Comparison of ENCODE assay signal across 16 cellular contexts in the genomic region with DNA sequence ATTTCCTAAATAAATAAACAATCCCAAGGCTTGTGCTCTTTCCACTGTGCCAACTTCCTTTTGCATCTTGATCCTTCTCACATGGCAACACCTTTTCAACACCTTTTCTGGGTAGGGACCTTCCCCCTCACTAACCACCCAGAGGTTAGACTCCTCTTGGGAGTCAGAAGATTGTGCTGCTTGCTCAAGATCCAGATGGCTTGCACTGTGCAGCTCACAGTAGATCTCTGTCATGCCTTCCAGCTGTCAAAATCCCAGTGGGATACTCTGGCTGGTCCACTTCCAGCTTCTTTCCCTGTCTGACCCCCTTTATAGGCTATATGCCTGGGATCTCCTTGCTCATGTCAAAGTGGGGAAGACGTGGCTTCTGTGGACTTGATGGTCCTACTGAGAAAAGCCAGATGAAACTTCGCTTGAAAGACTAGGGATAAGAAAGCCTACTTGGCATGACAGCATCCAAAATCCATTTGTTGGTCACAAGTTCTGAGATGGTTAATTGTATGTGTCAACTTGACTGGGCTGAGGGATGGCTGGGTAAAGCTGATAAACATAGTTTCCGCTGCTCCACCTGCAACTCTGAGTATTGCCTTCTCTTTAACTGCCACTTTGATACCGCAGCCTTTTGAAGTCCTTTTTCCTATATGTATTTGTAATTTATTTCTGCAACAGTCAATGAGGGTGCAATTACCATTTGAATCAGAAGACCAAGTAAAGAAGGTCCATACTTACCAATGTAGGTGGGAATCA.
DNase-seq lines count a peak whose midpoint lies in the region; ATAC-seq and TF ChIP-seq lines count a peak whose summit lies in the region.
"Had no signal": no experiment of that assay in that cellular context is flagged by ENCODE, and none has a peak within 500 bp of the region (broad histone marks: within the 10 kb centered on the region; RNA-seq: fewer than 3 reads in every experiment).

No MANE protein-coding gene starts in this region.

- CTCF ChIA-PET in activated CD4-positive, alpha-beta T cell treated with anti-CD3 and anti-CD28 coated beads for 36 hours (lab: Charles Lee): interaction anchor here (0.5 to 4.9 kb wide), 10 partner anchors 11 to 442 kb away, joined by 3 to 58 read pairs (median 4); no protein-coding TSS in a partner anchor
- CTCF ChIA-PET in RWPE1 (lab: Yijun Ruan, JAX): interaction anchor here (0.6 to 1.6 kb wide), 2 partner anchors 46 to 475 kb away, joined by 3 to 4 read pairs; no protein-coding TSS in a partner anchor

- no peaks in the 10 kb centered on the region for H3K36me3 Mint-ChIP-seq in activated CD4-positive, alpha-beta T cell treated with anti-CD3 and anti-CD28 coated beads for 36 hours (ENCODE audit: low read depth)
- H3K36me3 Mint-ChIP-seq in activated T-cell treated with anti-CD3 and anti-CD28 coated beads, Interleukin-2, amount 50 U/mL, for 4 hours (ENCODE audit: insufficient read depth): no peaks in the 10 kb centered on the region
- no peaks in the 10 kb centered on the region for H3K36me3 Mint-ChIP-seq in natural killer cell
- H3K36me3 Mint-ChIP-seq: mesothelial cell of epicardium had no signal

- peak; percentile 47 for DNase-seq in activated CD4-positive, alpha-beta T cell treated with anti-CD3 and anti-CD28 coated beads for 36 hours
- no peak for DNase-seq in activated CD4-positive, alpha-beta T cell treated with anti-CD3 and anti-CD28 coated beads, Interleukin-2, amount 50 U/mL, for 48 hours
- DNase-seq in activated T-cell treated with anti-CD3 and anti-CD28 coated beads, Interleukin-2, amount 50 U/mL, for 4 hours: no peak
- DNase-seq in natural killer cell (no peak), RWPE1 (ENCODE audit: low spot score) (no peak), GM10266 (ENCODE audit: extremely low spot score) (no peak)
- DNase-seq: 8988T, heart right ventricle, KG1, NCI-H1417, NCI-H226, ovary had no signal

- H3K27me3 Mint-ChIP-seq in activated CD4-positive, alpha-beta T cell treated with anti-CD3 and anti-CD28 coated beads for 36 hours: peaks cover 3% of the 10 kb centered on the region
- H3K27me3 Mint-ChIP-seq in activated T-cell treated with anti-CD3 and anti-CD28 coated beads, Interleukin-2, amount 50 U/mL, for 4 hours (ENCODE audit: low read depth): no peaks in the 10 kb centered on the region
- H3K27me3 Mint-ChIP-seq in natural killer cell (ENCODE audit: low read depth in 2 of 2): no peaks in the 10 kb centered on the region

- TF ChIP-seq CTCF in natural killer cell (IDR thresholded peaks at IDR 0.05): no peak
- TF ChIP-seq CTCF in RWPE1 (conservative IDR thresholded peaks at IDR 0.05; ENCODE audit: low read depth): no peak
- no peak for TF ChIP-seq CTCF in GM10266 (IDR thresholded peaks at IDR 0.05; ENCODE audit: control insufficient read depth, insufficient read depth, low read depth, missing control alignments)

- peak overlapping the region; percentile 21 for H3K27ac Mint-ChIP-seq in activated CD4-positive, alpha-beta T cell treated with anti-CD3 and anti-CD28 coated beads for 36 hours
- peak overlapping the region; percentile 91 for H3K27ac Mint-ChIP-seq in natural killer cell
- H3K27ac Mint-ChIP-seq: mesothelial cell of epicardium had no signal

- no peaks in the 10 kb centered on the region for H3K9me3 Mint-ChIP-seq in activated CD4-positive, alpha-beta T cell treated with anti-CD3 and anti-CD28 coated beads for 36 hours (ENCODE audit: low read depth)
- no peaks in the 10 kb centered on the region for H3K9me3 Mint-ChIP-seq in activated T-cell treated with anti-CD3 and anti-CD28 coated beads, Interleukin-2, amount 50 U/mL, for 4 hours
- no peaks in the 10 kb centered on the region for H3K9me3 Mint-ChIP-seq in natural killer cell
- H3K9me3 Mint-ChIP-seq: mesothelial cell of epicardium had no signal

- no peaks in the 10 kb centered on the region for H3K9me3 ChIP-seq in KOPT-K1 (ENCODE audit: insufficient read depth, low read length, poor library complexity, severe bottlenecking)
- H3K9me3 ChIP-seq: esophagus muscularis mucosa, heart right ventricle, ovary had no signal

- H3K36me3 ChIP-seq in KOPT-K1 (ENCODE audit: insufficient read depth, low read length): no peaks in the 10 kb centered on the region
- H3K36me3 ChIP-seq: esophagus muscularis mucosa, heart right ventricle, ovary had no signal

- peaks cover 72% of the 10 kb centered on the region for H3K4me1 Mint-ChIP-seq in activated CD4-positive, alpha-beta T cell treated with anti-CD3 and anti-CD28 coated beads for 36 hours
- peaks cover 75% of the 10 kb centered on the region for H3K4me1 Mint-ChIP-seq in activated T-cell treated with anti-CD3 and anti-CD28 coated beads, Interleukin-2, amount 50 U/mL, for 4 hours (ENCODE audit: low read depth)
- H3K4me1 Mint-ChIP-seq in natural killer cell: peaks cover 88 to 89% of the 10 kb centered on the region in 2 donors

- peak; percentile 43 for ATAC-seq in activated CD4-positive, alpha-beta T cell treated with anti-CD3 and anti-CD28 coated beads for 36 hours
- no peak for ATAC-seq in activated T-cell treated with anti-CD3 and anti-CD28 coated beads, Interleukin-2, amount 50 U/mL, for 4 hours
- ATAC-seq in natural killer cell (no peak), HG03469 (IDR thresholded peaks at IDR 0.05; ENCODE audit: unreplicated experiment) (no peak)
- ATAC-seq: heart right ventricle had no signal

- POLR2A ChIA-PET in activated CD4-positive, alpha-beta T cell treated with anti-CD3 and anti-CD28 coated beads for 36 hours (lab: Charles Lee): interaction anchor here (1.5 kb wide), 1 partner anchor 21 kb away, joined by 5 read pairs; no protein-coding TSS in a partner anchor
- POLR2A ChIA-PET in RWPE1 (lab: Yijun Ruan, JAX; ENCODE audit: low non-redundant PET): no interaction called here

- peak overlapping the region; percentile 36 for H3K4me3 Mint-ChIP-seq in activated CD4-positive, alpha-beta T cell treated with anti-CD3 and anti-CD28 coated beads for 36 hours
- H3K4me3 Mint-ChIP-seq in activated T-cell treated with anti-CD3 and anti-CD28 coated beads, Interleukin-2, amount 50 U/mL, for 4 hours: peak overlapping the region; percentile 11
- H3K4me3 Mint-ChIP-seq in natural killer cell: peak overlapping the region; percentile 84
- H3K4me3 Mint-ChIP-seq: mesothelial cell of epicardium had no signal

- peak overlapping the region; percentile 96 for H3K27ac ChIP-seq in KOPT-K1 (ENCODE audit: low read depth, low read length, poor library complexity, severe bottlenecking)
- H3K27ac ChIP-seq in RWPE1: no peak overlapping the region
- H3K27ac ChIP-seq: esophagus muscularis mucosa, ovary had no signal

- intact Hi-C loops in activated CD4-positive, alpha-beta T cell treated with anti-CD3 and anti-CD28 coated beads for 36 hours (cut with DNase I, micrococcal nuclease): loop anchor here (5.0 to 10.0 kb wide), 3 partner anchors 126 to 253 kb away; no protein-coding TSS in a partner anchor
- intact Hi-C loops in natural killer cell (cut with micrococcal nuclease): loop anchor here (2.0 to 10.0 kb wide), 4 partner anchors 74 to 917 kb away; a partner anchor contains a TSS

Comparison
In these comparisons a context has a peak if more than half of its experiments do, and no peak if none do; other contexts are left out.
1. H3K4me3 Mint-ChIP-seq: peak in every context shown above with its lines; median percentile 84 in natural killer cell; 36 in activated CD4-positive, alpha-beta T cell treated with anti-CD3 and anti-CD28 coated beads for 36 hours; 11 in activated T-cell treated with anti-CD3 and anti-CD28 coated beads, Interleukin-2, amount 50 U/mL, for 4 hours.